Comparison of ENCODE assay signal across 1 cellular context in the genomic region with DNA sequence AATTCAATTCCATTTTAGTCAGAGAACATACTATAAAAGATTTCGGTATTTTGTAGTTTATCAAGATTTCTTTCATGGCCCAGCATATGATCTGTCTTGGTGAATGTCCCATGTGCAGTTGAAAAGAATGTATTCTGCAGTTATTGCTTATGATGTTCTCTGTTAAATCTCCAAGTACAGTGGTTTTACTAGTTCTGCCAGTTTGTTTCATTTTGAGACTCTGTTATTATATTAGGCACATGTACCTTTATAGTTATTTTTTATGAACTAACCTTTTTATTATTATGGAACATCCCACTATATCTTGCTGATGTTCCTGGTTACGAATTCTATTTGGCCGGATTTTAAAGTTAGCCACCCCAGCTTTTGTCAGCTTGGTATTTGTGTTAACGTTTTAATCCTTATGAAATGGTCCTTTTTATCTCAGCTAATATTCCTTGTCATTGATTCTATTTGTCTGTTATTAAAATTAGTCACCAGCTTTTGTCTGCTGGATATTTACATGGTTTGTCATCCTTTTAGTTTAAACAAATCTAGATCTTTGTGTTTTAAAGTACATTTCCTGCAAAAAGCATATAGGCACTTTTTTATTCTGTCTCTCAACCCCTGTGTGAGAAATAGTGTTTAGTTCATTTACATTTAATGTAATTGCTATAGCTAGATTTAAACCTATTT.
TF ChIP-seq lines count a peak whose summit lies in the region.

No MANE protein-coding gene starts in this region.

TF ChIP-seq in K562, 482 proteins besides CTCF, POLR2A, EP300 and RAD21:
- TF ChIP-seq TCF7 (IDR thresholded peaks at IDR 0.05; ENCODE audit: borderline replicate concordance) (no peak), ZNF507 (tag; conservative IDR thresholded peaks at IDR 0.05) (0 out of 2 replicates have a peak, but pooled peaks have one; percentile 13), ZNF766 (CRISPR knock-in tag; conservative IDR thresholded peaks at IDR 0.05) (no peak)
